Comparison of ENCODE assay signal across 11 cellular contexts in genomic region chr10:28503114-28503513, GRCh38. TPM values are rescaled to one million over a fixed set of nuclear protein-coding genes. Genes with fewer than 3 reads are reported as not detected.
A peak's percentile ranks its signal among the peaks of the same experiment; 100 is the strongest.
DNase-seq lines count a peak whose midpoint lies in the region; ATAC-seq and TF ChIP-seq lines count a peak whose summit lies in the region.
"Had no signal": no experiment of that assay in that cellular context is flagged by ENCODE, and none has a peak within 500 bp of the region (broad histone marks: within the 10 kb centered on the region; RNA-seq: fewer than 3 reads in every experiment).

No MANE protein-coding gene starts in this region.

- intact Hi-C loops in left colon (cut with DNase I, micrococcal nuclease): no loop called here

- TF ChIP-seq CTCF in GM13976 (IDR thresholded peaks at IDR 0.05; ENCODE audit: borderline replicate concordance, control extremely low read depth, extremely low read depth, insufficient read depth, missing control alignments) (no peak), GM20000 (IDR thresholded peaks at IDR 0.05; ENCODE audit: extremely low read depth, missing control alignments) (no peak)

- peak; percentile 98 for ATAC-seq in left colon

- DNase-seq in DMS53 treated with DMSO at 0.1 percent for 48 hours (lab: John Stamatoyannopoulos, UW; ENCODE audit: unreplicated experiment) (peak; percentile 60), NCI-H146 (lab: John Stamatoyannopoulos, UW) (peak; percentile 90), SHP77 (lab: John Stamatoyannopoulos, UW) (peak; percentile 70 to 71), left colon (peak; percentile 69 to 78), 8988T (no peak), GM13976 (ENCODE audit: low spot score) (no peak), GM20000 (ENCODE audit: low spot score) (no peak)
- DNase-seq in central memory CD4-positive, alpha-beta T cell: no peak
- DNase-seq: KBM-7; right cardiac atrium; stimulated activated naive B cell treated with anti-CD40 and anti-IgM and Interleukin-4, amounts not matched to agents 10 μg/mL and 1 μg/mL and 100 μg/mL, for 72 hours had no signal

- in situ Hi-C loops in GM13976 (cut with MboI; ENCODE audit: low sequenced_read_pairs, unreplicated experiment): no loop called here

RNA-seq across cellular contexts. Expression of gene WAC, which starts 29.8 kb away (rescaled TPM):
- total RNA-seq in left colon: 100 to 1,000 TPM in 1 of 2 donors, 10 to 100 TPM in 1; 96.9 to 112 TPM

Comparison
In these comparisons a context has a peak if more than half of its experiments do, and no peak if none do; other contexts are left out.
1. DNase-seq: peak in DMS53 treated with DMSO at 0.1 percent for 48 hours (single experiment), NCI-H146 (single experiment), SHP77 (2 of 2) and left colon (2 of 2); none in central memory CD4-positive, alpha-beta T cell (single experiment), 8988T (single experiment), GM13976 (single experiment) and GM20000 (single experiment).